In genomic region chr20:10939297-10939949, GRCh38 we compare ENCODE assay signal across 1 cellular context.
A peak's percentile ranks its signal among the peaks of the same experiment; 100 is the strongest.
TF ChIP-seq lines count a peak whose summit lies in the region.

No MANE protein-coding gene starts in this region.

TF ChIP-seq in HepG2, 621 proteins besides CTCF, POLR2A, EP300 and RAD21:
- TF ChIP-seq ZNF788 (CRISPR knock-in tag; IDR thresholded peaks at IDR 0.05; ENCODE audit: borderline replicate concordance) (no peak), CEBPB (IDR thresholded peaks at IDR 0.05; ENCODE audit: borderline replicate concordance, low read depth, low read length) (peak; percentile 88; the same call in 1 of the 2 replicates), ZNF878 (CRISPR knock-in tag; IDR thresholded peaks at IDR 0.05) (no peak), CEBPG (CRISPR knock-in tag; IDR thresholded peaks at IDR 0.05) (peak; percentile 10; the same call in 1 of the 2 replicates)
TF ChIP-seq in HepG2: peak in this region for 2.
